ENCODE assay signal across 9 cellular contexts in the genomic region with DNA sequence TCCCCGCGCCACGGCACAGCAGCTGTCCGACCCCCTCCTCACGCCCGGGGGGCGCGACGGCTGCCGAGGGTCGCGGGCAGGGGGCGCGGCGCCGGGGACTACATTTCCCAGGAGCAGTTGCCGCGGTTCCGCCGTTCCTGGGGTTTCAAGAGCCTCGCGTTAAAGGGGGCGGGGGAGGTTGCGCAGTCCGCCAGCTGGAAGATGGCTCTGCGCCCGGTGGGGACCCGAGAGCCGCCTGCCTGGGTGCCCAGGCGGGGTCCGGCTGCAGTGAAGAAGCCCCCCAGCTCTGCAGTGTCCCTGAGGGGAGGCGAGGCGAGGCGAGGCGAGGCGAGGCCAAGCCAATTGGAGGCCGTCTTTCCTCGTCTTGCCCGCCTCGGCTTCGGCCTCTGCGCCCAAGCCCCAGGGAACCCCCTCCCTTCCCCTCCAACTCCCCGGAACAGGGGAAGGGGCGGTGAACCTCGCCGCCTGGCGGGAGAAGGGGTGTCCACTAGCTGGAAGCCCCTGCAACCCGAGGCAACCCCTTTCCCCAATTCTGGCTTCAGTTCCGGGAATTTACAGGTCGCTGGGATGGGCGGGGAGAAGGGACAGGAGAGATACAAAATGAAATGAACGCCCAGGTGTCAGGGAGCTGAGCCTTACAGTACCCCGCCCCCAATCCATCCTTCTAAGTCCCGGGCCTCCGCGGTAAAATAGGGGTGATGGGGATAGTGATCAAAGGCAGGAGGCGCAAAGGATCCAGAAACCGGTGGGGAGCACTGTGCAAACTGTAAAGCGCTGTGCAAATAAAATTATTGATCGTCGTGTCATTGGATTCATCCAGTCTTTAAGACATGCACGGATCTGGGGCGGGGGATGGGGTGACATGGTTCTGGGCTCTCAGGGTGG. TPM values are rescaled to one million over a fixed set of nuclear protein-coding genes. Genes with fewer than 3 reads are reported as not detected.
DNase-seq lines count a peak whose midpoint lies in the region.
"Had no signal": no experiment of that assay in that cellular context is flagged by ENCODE, and none has a peak within 500 bp of the region (broad histone marks: within the 10 kb centered on the region; RNA-seq: fewer than 3 reads in every experiment).

No MANE protein-coding gene starts in this region.

- peaks cover 49% of the 10 kb centered on the region for H3K27me3 Mint-ChIP-seq in activated T-cell treated with anti-CD3 and anti-CD28 coated beads, Interleukin-2, amount 50 U/mL, for 24 hours

- no peaks in the 10 kb centered on the region for H3K9me3 Mint-ChIP-seq in activated T-cell treated with anti-CD3 and anti-CD28 coated beads, Interleukin-2, amount 50 U/mL, for 24 hours

- peaks cover 36% of the 10 kb centered on the region for H3K4me1 Mint-ChIP-seq in activated T-cell treated with anti-CD3 and anti-CD28 coated beads, Interleukin-2, amount 50 U/mL, for 24 hours (ENCODE audit: low read depth)

- peak overlapping the region; percentile 56 for H3K4me3 Mint-ChIP-seq in activated T-cell treated with anti-CD3 and anti-CD28 coated beads, Interleukin-2, amount 50 U/mL, for 24 hours

- intact Hi-C loops in posterior cingulate gyrus (cut with DNase I): no loop called here

- peak; percentile 52 for DNase-seq in activated T-cell treated with anti-CD3 and anti-CD28 coated beads, Interleukin-2, amount 50 U/mL, for 24 hours
- DNase-seq in activated T-cell treated with anti-CD3 and anti-CD28 coated beads for 4 hours (no peak), NCI-H2171 treated with DMSO at 0.1 percent for 48 hours (lab: John Stamatoyannopoulos, UW) (peak; percentile 87), amniotic epithelial cell (ENCODE audit: low read depth) (peak; percentile 40), hepatic stellate cell (ENCODE audit: low spot score) (peak; percentile 74), posterior cingulate gyrus (peak; percentile 50 to 94 (median 72)), A172 (ENCODE audit: low spot score) (no peak), HT-29 (ENCODE audit: low spot score) (no peak)

- no peak overlapping the region for H3K27ac Mint-ChIP-seq in activated T-cell treated with anti-CD3 and anti-CD28 coated beads, Interleukin-2, amount 50 U/mL, for 24 hours

- H3K36me3 Mint-ChIP-seq in activated T-cell treated with anti-CD3 and anti-CD28 coated beads, Interleukin-2, amount 50 U/mL, for 24 hours (ENCODE audit: low read depth): no peaks in the 10 kb centered on the region

RNA-seq across cellular contexts. Expression of a gene that starts 5.2 kb away (rescaled TPM):
- total RNA-seq in A172 (2014; rRNA removed; shearing (Covaris generic)): 8.8 and 11.4 TPM in 2 replicates
- total RNA-seq in HT-29 (2014; rRNA removed; shearing (Covaris generic)): 23.5 and 29.6 TPM in 2 replicates

RNA-seq across cellular contexts. Expression of a gene that starts 20.6 kb away (rescaled TPM):
- not detected in 2 replicates for total RNA-seq in A172 (2014; rRNA removed; shearing (Covaris generic))
- not detected in 2 replicates for total RNA-seq in HT-29 (2014; rRNA removed; shearing (Covaris generic))
- total RNA-seq: dermis microvascular lymphatic vessel endothelial cell had no signal

RNA-seq across cellular contexts. Expression of a gene that starts 41.6 kb away (rescaled TPM):
- 22.4 and 30.5 TPM in 2 replicates for total RNA-seq in A172 (2014; rRNA removed; shearing (Covaris generic))
- 17.8 and 19.6 TPM in 2 replicates for total RNA-seq in HT-29 (2014; rRNA removed; shearing (Covaris generic))

RNA-seq across cellular contexts. Expression of a gene that starts 46.7 kb away (rescaled TPM):
- 161 and 170 TPM in 2 replicates for total RNA-seq in A172 (2014; rRNA removed; shearing (Covaris generic))
- 219 and 230 TPM in 2 replicates for total RNA-seq in HT-29 (2014; rRNA removed; shearing (Covaris generic))

Comparison
In these comparisons a context has a peak if more than half of its experiments do, and no peak if none do; other contexts are left out.
1. DNase-seq: peak in activated T-cell treated with anti-CD3 and anti-CD28 coated beads, Interleukin-2, amount 50 U/mL, for 24 hours (single experiment), NCI-H2171 treated with DMSO at 0.1 percent for 48 hours (single experiment), amniotic epithelial cell (single experiment), hepatic stellate cell (single experiment) and posterior cingulate gyrus (10 of 10); none in activated T-cell treated with anti-CD3 and anti-CD28 coated beads for 4 hours (single experiment), A172 (single experiment) and HT-29 (single experiment).